7 cellular contexts compared by ENCODE assay signal in genomic region chr4:122151982-122152698, GRCh38.
DNase-seq lines count a peak whose midpoint lies in the region; ATAC-seq and TF ChIP-seq lines count a peak whose summit lies in the region.

TSS of gene BLTP1 (plus strand) at chr4:122152331. CDS start at chr4:122170648, 18,317 bp downstream.

- DNase-seq in NCI-H1694 treated with DMSO at 0.1 percent for 48 hours (lab: John Stamatoyannopoulos, UW) (peak; percentile 56), T1000 (lab: John Stamatoyannopoulos, UW) (peak; percentile 79), astrocyte of the spinal cord (ENCODE audit: low read depth, low spot score) (peak; percentile 84), hypothalamus (lab: John Stamatoyannopoulos, UW) (peak; percentile 38 to 94 (median 84)), retinal pigment epithelial cell (ENCODE audit: low read depth) (peak; percentile 51)

- TF ChIP-seq CTCF in astrocyte of the spinal cord (IDR thresholded peaks at IDR 0.05; ENCODE audit: low read depth, low read length) (no peak), retinal pigment epithelial cell (conservative IDR thresholded peaks at IDR 0.05; ENCODE audit: low read depth, low read length) (no peak)

- ATAC-seq in GM18502 (IDR thresholded peaks at IDR 0.05; ENCODE audit: poor library complexity, unreplicated experiment) (peak; percentile 96), HG02885 (IDR thresholded peaks at IDR 0.05; ENCODE audit: poor library complexity, unreplicated experiment) (peak; percentile 96)

- in situ Hi-C loops in astrocyte of the spinal cord (cut with HindIII; ENCODE audit: low sequenced_read_pairs) = no loop called here

- H3K4me3 ChIP-seq in astrocyte of the spinal cord (ENCODE audit: low read depth, low read length) (peak within 1 kb of the TSS; percentile 99), retinal pigment epithelial cell (ENCODE audit: low read length) (peak within 1 kb of the TSS; percentile 98)

Comparison
In these comparisons a context has a peak if more than half of its experiments do, and no peak if none do; other contexts are left out.
1. Peak in every context shown above with its lines: DNase-seq, ATAC-seq and H3K4me3 ChIP-seq.